Comparison of ENCODE assay signal across 32 cellular contexts in the genomic region with DNA sequence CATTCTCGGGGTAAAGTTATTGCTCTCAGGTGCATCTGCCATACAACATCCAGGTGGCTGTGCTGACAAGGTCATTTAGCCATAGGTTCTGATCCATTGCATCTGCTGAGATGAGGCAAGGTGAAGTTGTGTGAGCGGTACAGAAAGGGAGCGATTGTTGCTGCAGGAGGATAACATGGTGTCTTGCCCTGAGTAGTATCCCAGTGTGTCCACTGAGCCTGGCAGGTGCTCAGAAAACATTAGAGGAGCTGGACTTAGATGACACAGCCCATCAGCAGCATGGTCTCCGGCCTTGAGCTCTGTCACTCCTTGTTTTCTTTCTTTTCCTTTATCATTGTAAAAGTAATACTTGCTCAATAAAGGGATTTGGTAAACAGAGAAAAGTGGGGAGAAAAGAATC.
"Had no signal": no experiment of that assay in that cellular context is flagged by ENCODE, and none has a peak within 500 bp of the region (broad histone marks: within the 10 kb centered on the region; RNA-seq: fewer than 3 reads in every experiment).

No MANE protein-coding gene starts in this region.

- H3K9me3 Mint-ChIP-seq: activated CD4-positive, alpha-beta memory T cell treated with anti-CD3 and anti-CD28 coated beads for 36 hours; activated CD4-positive, alpha-beta T cell treated with anti-CD3 and anti-CD28 coated beads, Interleukin-2, amount 10 ng/mL, durations not matched to agents 24 days and 14 days; activated CD8-positive, alpha-beta T cell treated with anti-CD3 and anti-CD28 coated beads for 36 hours; activated naive CD4-positive, alpha-beta T cell treated with anti-CD3 and anti-CD28 coated beads, Interleukin-2, amount 10 ng/mL, durations not matched to agents 7 days and 5 days; activated naive CD4-positive, alpha-beta T cell treated with anti-CD3 and anti-CD28 coated beads, Interleukin-2, amount 50 U/mL, for 72 hours; activated naive CD8-positive, alpha-beta T cell treated with anti-CD3 and anti-CD28 coated beads for 36 hours; activated T-helper 2 cell treated with anti-CD3 and anti-CD28 coated beads, Interferon-gamma antibody, Interleukin-2, Interleukin-4, amounts not matched to agents 10 μg/mL and 5 μg/mL and 100 μg/mL, durations not matched to agents 14 hours and 24 hours and 36 hours; T-helper 1 cell treated with Interleukin-12 subunit alpha and Interleukin-12 subunit beta and Interleukin-4 antibody, amounts not matched to agents 30 μg/mL and 1 μg/mL, for 36 hours; T-helper 2 cell treated with Interferon-gamma antibody and Interleukin-4, amounts not matched to agents 5 μg/mL and 100 μg/mL, for 36 hours had no signal

- H3K4me1 ChIP-seq: adrenal gland, body of pancreas, breast epithelium had no signal

- DNase-seq: activated B cell treated with CpG ODN at 0.5 μM for 24 hours; activated CD4-positive, alpha-beta memory T cell treated with anti-CD3 and anti-CD28 coated beads for 36 hours; activated CD4-positive, alpha-beta T cell treated with anti-CD3 and anti-CD28 coated beads for 4 hours; activated CD4-positive, alpha-beta T cell treated with anti-CD3 and anti-CD28 coated beads, Interleukin-2, amount 10 ng/mL, durations not matched to agents 24 days and 14 days; activated CD4-positive, alpha-beta T cell treated with anti-CD3 and anti-CD28 coated beads, Interleukin-2, amount 50 U/mL, for 1 hour; activated CD4-positive, alpha-beta T cell treated with anti-CD3 and anti-CD28 coated beads, Interleukin-2, amount 50 U/mL, for 4 hours; activated CD4-positive, CD25-positive, alpha-beta regulatory T cell treated with anti-CD3 and anti-CD28 coated beads, Interleukin-2, amount 50 U/mL, for 72 hours; activated CD8-positive, alpha-beta memory T cell treated with anti-CD3 and anti-CD28 coated beads, Interleukin-2, amount 50 U/mL, for 4 hours; activated CD8-positive, alpha-beta T cell treated with anti-CD3 and anti-CD28 coated beads for 36 hours; activated effector memory CD4-positive, alpha-beta T cell treated with Interleukin-2 at 50 U/mL for 16 hours; activated gamma-delta T cell; activated naive CD4-positive, alpha-beta T cell treated with anti-CD3 and anti-CD28 coated beads, Interleukin-2, amount 10 ng/mL, durations not matched to agents 7 days and 5 days; activated naive CD4-positive, alpha-beta T cell treated with Interleukin-2 at 50 U/mL for 16 hours; activated naive CD8-positive, alpha-beta T cell treated with anti-CD3 and anti-CD28 coated beads for 36 hours; activated T-cell treated with anti-CD3 and anti-CD28 coated beads for 4 hours; activated T-cell treated with anti-CD3 and anti-CD28 coated beads, Interleukin-2, amount 50 U/mL, for 1 hour; activated T-cell treated with anti-CD3 and anti-CD28 coated beads, Interleukin-2, amount 50 U/mL, for 48 hours; amniotic stem cell; aorta; body of pancreas; brain microvascular endothelial cell; central memory CD4-positive, alpha-beta T cell; T-helper 1 cell; T-helper 2 cell; T-helper 9 cell had no signal

- H3K4me3 Mint-ChIP-seq: activated B cell treated with CpG ODN at 0.5 μM for 24 hours; activated CD4-positive, alpha-beta memory T cell treated with anti-CD3 and anti-CD28 coated beads for 36 hours; activated CD4-positive, alpha-beta T cell treated with anti-CD3 and anti-CD28 coated beads, Interleukin-2, amount 10 ng/mL, durations not matched to agents 24 days and 14 days; activated CD8-positive, alpha-beta T cell treated with anti-CD3 and anti-CD28 coated beads for 36 hours; activated naive CD4-positive, alpha-beta T cell treated with anti-CD3 and anti-CD28 coated beads, Interleukin-2, amount 10 ng/mL, durations not matched to agents 7 days and 5 days; activated naive CD8-positive, alpha-beta T cell treated with anti-CD3 and anti-CD28 coated beads for 36 hours; T-helper 1 cell treated with Interleukin-12 subunit alpha and Interleukin-12 subunit beta and Interleukin-4 antibody, amounts not matched to agents 30 μg/mL and 1 μg/mL, for 36 hours; T-helper 2 cell treated with Interferon-gamma antibody and Interleukin-4, amounts not matched to agents 5 μg/mL and 100 μg/mL, for 36 hours had no signal

- H3K4me3 ChIP-seq: adrenal gland, body of pancreas, breast epithelium had no signal

- ATAC-seq: activated CD8-positive, alpha-beta T cell treated with anti-CD3 and anti-CD28 coated beads for 36 hours; activated naive CD4-positive, alpha-beta T cell treated with anti-CD3 and anti-CD28 coated beads, Interleukin-2, amount 50 U/mL, for 72 hours; body of pancreas had no signal

- H3K9me3 ChIP-seq: adrenal gland, body of pancreas, breast epithelium had no signal

- H3K4me1 Mint-ChIP-seq: activated B cell treated with CpG ODN at 0.5 μM for 24 hours; activated CD4-positive, alpha-beta T cell treated with anti-CD3 and anti-CD28 coated beads, Interleukin-2, amount 10 ng/mL, durations not matched to agents 24 days and 14 days; activated naive CD4-positive, alpha-beta T cell treated with anti-CD3 and anti-CD28 coated beads, Interleukin-2, amount 10 ng/mL, durations not matched to agents 7 days and 5 days; activated naive CD8-positive, alpha-beta T cell treated with anti-CD3 and anti-CD28 coated beads for 36 hours had no signal

- H3K36me3 Mint-ChIP-seq: activated CD4-positive, alpha-beta memory T cell treated with anti-CD3 and anti-CD28 coated beads for 36 hours; activated naive CD4-positive, alpha-beta T cell treated with anti-CD3 and anti-CD28 coated beads, Interleukin-2, amount 10 ng/mL, durations not matched to agents 7 days and 5 days; activated naive CD4-positive, alpha-beta T cell treated with anti-CD3 and anti-CD28 coated beads, Interleukin-2, amount 50 U/mL, for 72 hours; activated naive CD8-positive, alpha-beta T cell treated with anti-CD3 and anti-CD28 coated beads for 36 hours had no signal

- H3K36me3 ChIP-seq: adrenal gland, brain microvascular endothelial cell, breast epithelium had no signal

- H3K27ac ChIP-seq: adrenal gland, body of pancreas, brain microvascular endothelial cell, breast epithelium, VCaP had no signal

- H3K27me3 ChIP-seq: adrenal gland, body of pancreas, brain microvascular endothelial cell had no signal

- H3K27me3 Mint-ChIP-seq: activated B cell treated with CpG ODN at 0.5 μM for 24 hours; activated CD4-positive, alpha-beta T cell treated with anti-CD3 and anti-CD28 coated beads, Interleukin-2, amount 10 ng/mL, durations not matched to agents 24 days and 14 days; activated CD8-positive, alpha-beta T cell treated with anti-CD3 and anti-CD28 coated beads for 36 hours; activated naive CD4-positive, alpha-beta T cell treated with anti-CD3 and anti-CD28 coated beads, Interleukin-2, amount 10 ng/mL, durations not matched to agents 7 days and 5 days had no signal
